ENCODE assay signal across 1 cellular context in the genomic region with DNA sequence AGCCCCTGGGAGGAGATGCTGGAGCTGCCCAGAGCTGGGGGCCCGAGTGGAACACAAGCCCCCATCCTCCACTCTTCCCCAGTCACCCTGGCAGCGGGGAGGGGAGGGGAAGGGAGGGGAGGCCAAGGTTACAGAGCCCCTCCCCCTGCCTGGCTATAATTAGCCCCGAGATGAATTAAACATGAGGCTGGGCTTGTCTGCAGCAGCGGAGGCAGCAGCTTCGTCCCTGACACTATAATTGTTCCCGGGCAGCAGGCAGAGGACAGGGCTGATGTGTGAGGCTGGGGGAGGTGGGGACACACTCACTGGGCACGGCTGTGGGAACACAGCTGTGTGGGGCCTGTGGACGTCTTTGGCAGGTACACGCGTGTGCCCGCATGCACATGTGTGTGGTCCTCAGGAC.
TF ChIP-seq lines count a peak whose summit lies in the region.

No MANE protein-coding gene starts in this region.

TF ChIP-seq in GM23338, 12 proteins besides CTCF, POLR2A, EP300 and RAD21:
- TF ChIP-seq, protein P1, sequence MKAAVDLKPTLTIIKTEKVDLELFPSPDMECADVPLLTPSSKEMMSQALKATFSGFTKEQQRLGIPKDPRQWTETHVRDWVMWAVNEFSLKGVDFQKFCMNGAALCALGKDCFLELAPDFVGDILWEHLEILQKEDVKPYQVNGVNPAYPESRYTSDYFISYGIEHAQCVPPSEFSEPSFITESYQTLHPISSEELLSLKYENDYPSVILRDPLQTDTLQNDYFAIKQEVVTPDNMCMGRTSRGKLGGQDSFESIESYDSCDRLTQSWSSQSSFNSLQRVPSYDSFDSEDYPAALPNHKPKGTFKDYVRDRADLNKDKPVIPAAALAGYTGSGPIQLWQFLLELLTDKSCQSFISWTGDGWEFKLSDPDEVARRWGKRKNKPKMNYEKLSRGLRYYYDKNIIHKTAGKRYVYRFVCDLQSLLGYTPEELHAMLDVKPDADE (IDR thresholded peaks at IDR 0.05) = no peak
- no peak for TF ChIP-seq ZNF331 (CRISPR knock-in tag; IDR thresholded peaks at IDR 0.05; ENCODE audit: low read depth)
- no peak for TF ChIP-seq STAT1 (IDR thresholded peaks at IDR 0.05; ENCODE audit: unreplicated experiment)
- no peak for TF ChIP-seq ZNF114 (CRISPR knock-in tag; IDR thresholded peaks at IDR 0.05)
- TF ChIP-seq POLR2AphosphoS5 (IDR thresholded peaks at IDR 0.05; ENCODE audit: low read depth) = no peak
- TF ChIP-seq, protein P2, sequence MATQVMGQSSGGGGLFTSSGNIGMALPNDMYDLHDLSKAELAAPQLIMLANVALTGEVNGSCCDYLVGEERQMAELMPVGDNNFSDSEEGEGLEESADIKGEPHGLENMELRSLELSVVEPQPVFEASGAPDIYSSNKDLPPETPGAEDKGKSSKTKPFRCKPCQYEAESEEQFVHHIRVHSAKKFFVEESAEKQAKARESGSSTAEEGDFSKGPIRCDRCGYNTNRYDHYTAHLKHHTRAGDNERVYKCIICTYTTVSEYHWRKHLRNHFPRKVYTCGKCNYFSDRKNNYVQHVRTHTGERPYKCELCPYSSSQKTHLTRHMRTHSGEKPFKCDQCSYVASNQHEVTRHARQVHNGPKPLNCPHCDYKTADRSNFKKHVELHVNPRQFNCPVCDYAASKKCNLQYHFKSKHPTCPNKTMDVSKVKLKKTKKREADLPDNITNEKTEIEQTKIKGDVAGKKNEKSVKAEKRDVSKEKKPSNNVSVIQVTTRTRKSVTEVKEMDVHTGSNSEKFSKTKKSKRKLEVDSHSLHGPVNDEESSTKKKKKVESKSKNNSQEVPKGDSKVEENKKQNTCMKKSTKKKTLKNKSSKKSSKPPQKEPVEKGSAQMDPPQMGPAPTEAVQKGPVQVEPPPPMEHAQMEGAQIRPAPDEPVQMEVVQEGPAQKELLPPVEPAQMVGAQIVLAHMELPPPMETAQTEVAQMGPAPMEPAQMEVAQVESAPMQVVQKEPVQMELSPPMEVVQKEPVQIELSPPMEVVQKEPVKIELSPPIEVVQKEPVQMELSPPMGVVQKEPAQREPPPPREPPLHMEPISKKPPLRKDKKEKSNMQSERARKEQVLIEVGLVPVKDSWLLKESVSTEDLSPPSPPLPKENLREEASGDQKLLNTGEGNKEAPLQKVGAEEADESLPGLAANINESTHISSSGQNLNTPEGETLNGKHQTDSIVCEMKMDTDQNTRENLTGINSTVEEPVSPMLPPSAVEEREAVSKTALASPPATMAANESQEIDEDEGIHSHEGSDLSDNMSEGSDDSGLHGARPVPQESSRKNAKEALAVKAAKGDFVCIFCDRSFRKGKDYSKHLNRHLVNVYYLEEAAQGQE (IDR thresholded peaks at IDR 0.05; ENCODE audit: unreplicated experiment) = no peak
- TF ChIP-seq, protein P3, sequence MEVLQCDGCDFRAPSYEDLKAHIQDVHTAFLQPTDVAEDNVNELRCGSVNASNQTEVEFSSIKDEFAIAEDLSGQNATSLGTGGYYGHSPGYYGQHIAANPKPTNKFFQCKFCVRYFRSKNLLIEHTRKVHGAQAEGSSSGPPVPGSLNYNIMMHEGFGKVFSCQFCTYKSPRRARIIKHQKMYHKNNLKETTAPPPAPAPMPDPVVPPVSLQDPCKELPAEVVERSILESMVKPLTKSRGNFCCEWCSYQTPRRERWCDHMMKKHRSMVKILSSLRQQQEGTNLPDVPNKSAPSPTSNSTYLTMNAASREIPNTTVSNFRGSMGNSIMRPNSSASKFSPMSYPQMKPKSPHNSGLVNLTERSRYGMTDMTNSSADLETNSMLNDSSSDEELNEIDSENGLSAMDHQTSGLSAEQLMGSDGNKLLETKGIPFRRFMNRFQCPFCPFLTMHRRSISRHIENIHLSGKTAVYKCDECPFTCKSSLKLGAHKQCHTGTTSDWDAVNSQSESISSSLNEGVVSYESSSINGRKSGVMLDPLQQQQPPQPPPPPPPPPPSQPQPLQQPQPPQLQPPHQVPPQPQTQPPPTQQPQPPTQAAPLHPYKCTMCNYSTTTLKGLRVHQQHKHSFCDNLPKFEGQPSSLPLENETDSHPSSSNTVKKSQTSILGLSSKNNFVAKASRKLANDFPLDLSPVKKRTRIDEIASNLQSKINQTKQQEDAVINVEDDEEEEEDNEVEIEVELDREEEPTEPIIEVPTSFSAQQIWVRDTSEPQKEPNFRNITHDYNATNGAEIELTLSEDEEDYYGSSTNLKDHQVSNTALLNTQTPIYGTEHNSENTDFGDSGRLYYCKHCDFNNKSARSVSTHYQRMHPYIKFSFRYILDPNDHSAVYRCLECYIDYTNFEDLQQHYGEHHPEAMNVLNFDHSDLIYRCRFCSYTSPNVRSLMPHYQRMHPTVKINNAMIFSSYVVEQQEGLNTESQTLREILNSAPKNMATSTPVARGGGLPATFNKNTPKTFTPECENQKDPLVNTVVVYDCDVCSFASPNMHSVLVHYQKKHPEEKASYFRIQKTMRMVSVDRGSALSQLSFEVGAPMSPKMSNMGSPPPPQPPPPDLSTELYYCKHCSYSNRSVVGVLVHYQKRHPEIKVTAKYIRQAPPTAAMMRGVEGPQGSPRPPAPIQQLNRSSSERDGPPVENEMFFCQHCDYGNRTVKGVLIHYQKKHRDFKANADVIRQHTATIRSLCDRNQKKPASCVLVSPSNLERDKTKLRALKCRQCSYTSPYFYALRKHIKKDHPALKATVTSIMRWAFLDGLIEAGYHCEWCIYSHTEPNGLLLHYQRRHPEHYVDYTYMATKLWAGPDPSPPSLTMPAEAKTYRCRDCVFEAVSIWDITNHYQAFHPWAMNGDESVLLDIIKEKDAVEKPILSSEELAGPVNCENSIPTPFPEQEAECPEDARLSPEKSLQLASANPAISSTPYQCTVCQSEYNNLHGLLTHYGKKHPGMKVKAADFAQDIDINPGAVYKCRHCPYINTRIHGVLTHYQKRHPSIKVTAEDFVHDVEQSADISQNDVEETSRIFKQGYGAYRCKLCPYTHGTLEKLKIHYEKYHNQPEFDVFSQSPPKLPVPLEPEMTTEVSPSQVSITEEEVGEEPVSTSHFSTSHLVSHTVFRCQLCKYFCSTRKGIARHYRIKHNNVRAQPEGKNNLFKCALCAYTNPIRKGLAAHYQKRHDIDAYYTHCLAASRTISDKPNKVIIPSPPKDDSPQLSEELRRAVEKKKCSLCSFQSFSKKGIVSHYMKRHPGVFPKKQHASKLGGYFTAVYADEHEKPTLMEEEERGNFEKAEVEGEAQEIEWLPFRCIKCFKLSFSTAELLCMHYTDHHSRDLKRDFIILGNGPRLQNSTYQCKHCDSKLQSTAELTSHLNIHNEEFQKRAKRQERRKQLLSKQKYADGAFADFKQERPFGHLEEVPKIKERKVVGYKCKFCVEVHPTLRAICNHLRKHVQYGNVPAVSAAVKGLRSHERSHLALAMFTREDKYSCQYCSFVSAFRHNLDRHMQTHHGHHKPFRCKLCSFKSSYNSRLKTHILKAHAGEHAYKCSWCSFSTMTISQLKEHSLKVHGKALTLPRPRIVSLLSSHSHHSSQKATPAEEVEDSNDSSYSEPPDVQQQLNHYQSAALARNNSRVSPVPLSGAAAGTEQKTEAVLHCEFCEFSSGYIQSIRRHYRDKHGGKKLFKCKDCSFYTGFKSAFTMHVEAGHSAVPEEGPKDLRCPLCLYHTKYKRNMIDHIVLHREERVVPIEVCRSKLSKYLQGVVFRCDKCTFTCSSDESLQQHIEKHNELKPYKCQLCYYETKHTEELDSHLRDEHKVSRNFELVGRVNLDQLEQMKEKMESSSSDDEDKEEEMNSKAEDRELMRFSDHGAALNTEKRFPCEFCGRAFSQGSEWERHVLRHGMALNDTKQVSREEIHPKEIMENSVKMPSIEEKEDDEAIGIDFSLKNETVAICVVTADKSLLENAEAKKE (CRISPR knock-in tag; IDR thresholded peaks at IDR 0.05) = no peak
- no peak for TF ChIP-seq EZH2phosphoT487 (IDR thresholded peaks at IDR 0.05; ENCODE audit: unreplicated experiment)
- TF ChIP-seq JUNB (IDR thresholded peaks at IDR 0.05; ENCODE audit: unreplicated experiment) = no peak
- TF ChIP-seq EZH2 (IDR thresholded peaks at IDR 0.05; ENCODE audit: low read depth, unreplicated experiment) = no peak
- no peak for TF ChIP-seq CREB1 (CRISPR knock-in tag; IDR thresholded peaks at IDR 0.05; ENCODE audit: low read depth)
- no peak for TF ChIP-seq NANOG (IDR thresholded peaks at IDR 0.05; ENCODE audit: borderline replicate concordance)
